8 cellular contexts compared by ENCODE assay signal in genomic region chr10:102117391-102118159, GRCh38. TPM values are rescaled to one million over a fixed set of nuclear protein-coding genes. Genes with fewer than 3 reads are reported as not detected.
DNase-seq lines count a peak whose midpoint lies in the region; ATAC-seq and TF ChIP-seq lines count a peak whose summit lies in the region.

No MANE protein-coding gene starts in this region.

- peak overlapping the region; percentile 97 for H3K27ac Mint-ChIP-seq in GM23338
- peak overlapping the region; percentile 96 for H3K27ac Mint-ChIP-seq in activated CD4-positive, alpha-beta memory T cell treated with anti-CD3 and anti-CD28 coated beads for 36 hours
- H3K27ac Mint-ChIP-seq in effector memory CD8-positive, alpha-beta T cell, result peak overlapping the region; percentile 85 to 93

- H2BK15ac ChIP-seq in mesenchymal stem cell (ENCODE audit: low read depth, poor library complexity, severe bottlenecking), result peak overlapping the region; percentile 93

- H2BK120ac ChIP-seq in mesenchymal stem cell (ENCODE audit: low read depth, low read length), result peak overlapping the region; percentile 40

- H4K20me1 ChIP-seq in GM23338 (replicated peaks; ENCODE audit: insufficient read depth), result peaks cover 13% of the 10 kb centered on the region

- WGBS in mesenchymal stem cell, result 16% methylated on average over 12 of the region's 12 CpGs

- intact Hi-C loops in activated CD4-positive, alpha-beta memory T cell treated with anti-CD3 and anti-CD28 coated beads for 36 hours (cut with micrococcal nuclease), result loop anchor here (1.0 to 2.0 kb wide), 7 partner anchors 15 to 299 kb away; partner anchors contain the start of genes ARMH3, HPS6, NFKB2 and NOLC1

- no peaks in the 10 kb centered on the region; the same call in 1 of the 3 replicates for H3K9me3 Mint-ChIP-seq in GM23338
- H3K9me3 Mint-ChIP-seq in activated CD4-positive, alpha-beta memory T cell treated with anti-CD3 and anti-CD28 coated beads for 36 hours, result no peaks in the 10 kb centered on the region
- H3K9me3 Mint-ChIP-seq in effector memory CD8-positive, alpha-beta T cell, result no peaks in the 10 kb centered on the region

- no peaks in the 10 kb centered on the region for H3K79me1 ChIP-seq in mesenchymal stem cell (replicated peaks; ENCODE audit: low read length, poor library complexity, severe bottlenecking)

- peak overlapping the region; percentile 93 for H3K4me3 Mint-ChIP-seq in GM23338
- peak overlapping the region; percentile 92 for H3K4me3 Mint-ChIP-seq in activated CD4-positive, alpha-beta memory T cell treated with anti-CD3 and anti-CD28 coated beads for 36 hours
- peak overlapping the region; percentile 89 to 91 for H3K4me3 Mint-ChIP-seq in effector memory CD8-positive, alpha-beta T cell

- peaks cover 68% of the 10 kb centered on the region for H3K4me1 Mint-ChIP-seq in GM23338
- H3K4me1 Mint-ChIP-seq in activated CD4-positive, alpha-beta memory T cell treated with anti-CD3 and anti-CD28 coated beads for 36 hours (ENCODE audit: low read depth), result peaks cover 65% of the 10 kb centered on the region
- peaks cover 68 to 69% of the 10 kb centered on the region in 2 donors for H3K4me1 Mint-ChIP-seq in effector memory CD8-positive, alpha-beta T cell (ENCODE audit: low read depth in 2 of 2)

- H3F3A ChIP-seq in GM23338 (replicated peaks; ENCODE audit: low read depth), result peaks cover 17% of the 10 kb centered on the region

- H3K27ac ChIP-seq in GM23338 (ENCODE audit: low read depth), result peak overlapping the region; percentile 95
- peak overlapping the region; percentile 98 for H3K27ac ChIP-seq in mesenchymal stem cell (ENCODE audit: low read length, poor library complexity, severe bottlenecking)

- H3K79me2 ChIP-seq in GM23338 (replicated peaks; ENCODE audit: insufficient read depth), result peaks cover 67% of the 10 kb centered on the region

- no peak for DNase-seq in AG04449 (ENCODE audit: low read depth, low spot score)
- DNase-seq in GM23338 (ENCODE audit: low spot score), result peak; percentile 80
- DNase-seq in NCI-H526 treated with DMSO at 0.1 percent for 48 hours (lab: John Stamatoyannopoulos, UW), result peak; percentile 10
- peak; percentile 81 for DNase-seq in activated CD4-positive, alpha-beta memory T cell treated with anti-CD3 and anti-CD28 coated beads for 36 hours
- DNase-seq in effector memory CD8-positive, alpha-beta T cell, result peak; percentile 45 to 55 (median 46)
- DNase-seq in mesenchymal stem cell, result peak; percentile 88
- DNase-seq in stimulated activated CD8-positive, alpha-beta memory T cell treated with anti-CD3 and anti-CD28 coated beads, Interleukin-12 subunit alpha, Interleukin-12 subunit beta, amount 100 ng/mL, for 24 hours (ENCODE audit: extremely low read depth), result peak; percentile 23
- DNase-seq in LoVo (ENCODE audit: low spot score), result no peak

- TF ChIP-seq CTCF in AG04449 (IDR thresholded peaks at IDR 0.05; ENCODE audit: insufficient read depth, low read length, missing control alignments), result peak; percentile 34
- TF ChIP-seq CTCF in GM23338 (conservative IDR thresholded peaks at IDR 0.05; ENCODE audit: low read depth in 2 of 2), result peak; percentile 34 to 38; a peak in 3 of 4 replicates

- peak; percentile 1 for ATAC-seq in GM23338
- ATAC-seq in effector memory CD8-positive, alpha-beta T cell (replicated peaks), result peak; percentile 39

- H3K36me3 ChIP-seq in GM23338 (ENCODE audit: insufficient read depth) (no peaks in the 10 kb centered on the region), mesenchymal stem cell (ENCODE audit: control insufficient read depth in 1 of 2, insufficient read depth in 2 of 2, low read depth in 1 of 2, low read length in 2 of 2) (no peaks in the 10 kb centered on the region)

- H4K91ac ChIP-seq in mesenchymal stem cell (ENCODE audit: low read length), result peak overlapping the region; percentile 95

- H3K4me3 ChIP-seq in AG04449 (ENCODE audit: low read depth, low read length) (peak overlapping the region; percentile 91), GM23338 (peak overlapping the region; percentile 95), mesenchymal stem cell (ENCODE audit: insufficient read depth in 1 of 2, low read depth in 1 of 2, low read length in 2 of 2) (peak overlapping the region; percentile 39 to 88)

- H3K4ac ChIP-seq in mesenchymal stem cell (ENCODE audit: low read depth in 1 of 2, low read length in 2 of 2), result peak overlapping the region; percentile 68 to 79

- CTCF ChIA-PET in AG04449 (lab: Yijun Ruan, JAX), result interaction anchor here (0.7 to 1.7 kb wide), 9 partner anchors 10 to 282 kb away, joined by 3 to 11 read pairs (median 4); partner anchors contain the start of gene PPRC1
- CTCF ChIA-PET in activated CD4-positive, alpha-beta memory T cell treated with anti-CD3 and anti-CD28 coated beads for 36 hours (lab: Charles Lee), result interaction anchor here (1.0 to 1.8 kb wide), 3 partner anchors 15 to 277 kb away, joined by 3 to 10 read pairs (median 4); partner anchors contain the start of gene PPRC1

- no peaks in the 10 kb centered on the region for H3K9me3 ChIP-seq in mesenchymal stem cell (ENCODE audit: control insufficient read depth, low read length)

- peak overlapping the region; percentile 79 for H4K8ac ChIP-seq in mesenchymal stem cell (ENCODE audit: low read length)

- H3K14ac ChIP-seq in mesenchymal stem cell (ENCODE audit: low read length in 2 of 2), result peak overlapping the region in 1 of 2 experiments; percentile 91

- H2AK5ac ChIP-seq in mesenchymal stem cell (ENCODE audit: low read length, severe bottlenecking), result peak overlapping the region; percentile 86

- peak overlapping the region in 1 of 2 experiments; percentile 81 for H3K23ac ChIP-seq in mesenchymal stem cell (ENCODE audit: low read length in 2 of 2)

- H3K18ac ChIP-seq in mesenchymal stem cell (ENCODE audit: low read depth in 1 of 2, low read length in 2 of 2), result peak overlapping the region; percentile 91 to 99

- POLR2A ChIA-PET in AG04449 (lab: Yijun Ruan, JAX), result no interaction called here
- POLR2A ChIA-PET in activated CD4-positive, alpha-beta memory T cell treated with anti-CD3 and anti-CD28 coated beads for 36 hours (lab: Charles Lee), result interaction anchor here (1.1 to 1.4 kb wide), 2 partner anchors 36 to 299 kb away, joined by 3 read pairs; no protein-coding TSS in a partner anchor

- H3K4me1 ChIP-seq in GM23338 (ENCODE audit: insufficient read depth) (peaks cover 62% of the 10 kb centered on the region), mesenchymal stem cell (ENCODE audit: control insufficient read depth, insufficient read depth, low read depth, low read length) (peaks cover 47% of the 10 kb centered on the region)

- peak overlapping the region; percentile 71 for H2BK5ac ChIP-seq in mesenchymal stem cell (ENCODE audit: low read depth, low read length, poor library complexity, severe bottlenecking)

- no peaks in the 10 kb centered on the region for H3K9me2 ChIP-seq in GM23338 (ENCODE audit: insufficient read depth)

- H3K9ac ChIP-seq in mesenchymal stem cell (ENCODE audit: low read length), result peak overlapping the region; percentile 95

- H3K4me2 ChIP-seq in GM23338 (peak overlapping the region; percentile 80), mesenchymal stem cell (ENCODE audit: low read length, poor library complexity, severe bottlenecking) (peak overlapping the region; percentile 62)

- H2AFZ ChIP-seq in GM23338, result no peak overlapping the region
- H2AFZ ChIP-seq in mesenchymal stem cell (ENCODE audit: low read depth, low read length), result no peak overlapping the region

- H3K27me3 ChIP-seq in GM23338 (ENCODE audit: insufficient read depth), result no peaks in the 10 kb centered on the region
- no peaks in the 10 kb centered on the region for H3K27me3 ChIP-seq in mesenchymal stem cell (ENCODE audit: control insufficient read depth in 1 of 2, insufficient read depth in 1 of 2, low read length in 2 of 2)

- peaks cover 26% of the 10 kb centered on the region for H3K27me3 Mint-ChIP-seq in GM23338 (ENCODE audit: insufficient read depth, low read depth, poor library complexity)
- H3K27me3 Mint-ChIP-seq in activated CD4-positive, alpha-beta memory T cell treated with anti-CD3 and anti-CD28 coated beads for 36 hours, result no peaks in the 10 kb centered on the region
- no peaks in the 10 kb centered on the region for H3K27me3 Mint-ChIP-seq in effector memory CD8-positive, alpha-beta T cell

- peak overlapping the region; percentile 93 to 98 for H2BK12ac ChIP-seq in mesenchymal stem cell (ENCODE audit: low read length in 2 of 2)

- peaks cover 7% of the 10 kb centered on the region; the same call in 1 of the 3 replicates for H3K36me3 Mint-ChIP-seq in GM23338 (ENCODE audit: low read depth)
- H3K36me3 Mint-ChIP-seq in activated CD4-positive, alpha-beta memory T cell treated with anti-CD3 and anti-CD28 coated beads for 36 hours, result peaks cover 3% of the 10 kb centered on the region
- H3K36me3 Mint-ChIP-seq in effector memory CD8-positive, alpha-beta T cell (ENCODE audit: insufficient read depth), result peaks cover 34% of the 10 kb centered on the region

TF ChIP-seq in GM23338, 12 proteins besides CTCF, POLR2A, EP300 and RAD21 (continues in another document):
- TF ChIP-seq ZNF331 (CRISPR knock-in tag; IDR thresholded peaks at IDR 0.05; ENCODE audit: low read depth) (no peak), CREB1 (CRISPR knock-in tag; IDR thresholded peaks at IDR 0.05; ENCODE audit: low read depth) (0 out of 2 replicates have a peak, but pooled peaks have one; percentile 16), EZH2 (IDR thresholded peaks at IDR 0.05; ENCODE audit: low read depth, unreplicated experiment) (no peak)

RNA-seq across cellular contexts. Expression of gene LDB1, which starts 2.6 kb away (rescaled TPM):
- total RNA-seq in GM23338 (2014; rRNA removed; shearing (Covaris generic)), result 52.9 and 69.3 TPM in 2 replicates
- polyA plus RNA-seq in GM23338 (2016; fragmentation: Nextera tagmentation; extraction: Ambion mirVana), result 16.3 and 19.4 TPM in 2 replicates
- 10 to 100 TPM; 48.1 to 48.8 TPM for total RNA-seq in activated CD4-positive, alpha-beta memory T cell treated with anti-CD3 and anti-CD28 coated beads for 36 hours
- 84.4 TPM for polyA plus RNA-seq in mesenchymal stem cell (2013, experiment 1 of 2)
- polyA plus RNA-seq in mesenchymal stem cell (2013, experiment 2 of 2), result 79.9 TPM

RNA-seq across cellular contexts. Expression of gene PPRC1, which starts 15.3 kb away (rescaled TPM):
- total RNA-seq in GM23338 (2014; rRNA removed; shearing (Covaris generic)), result 67.5 and 70.1 TPM in 2 replicates
- polyA plus RNA-seq in GM23338 (2016; fragmentation: Nextera tagmentation; extraction: Ambion mirVana), result 41.1 and 43.2 TPM in 2 replicates
- 10 to 100 TPM; 59.1 to 65.9 TPM for total RNA-seq in activated CD4-positive, alpha-beta memory T cell treated with anti-CD3 and anti-CD28 coated beads for 36 hours
- polyA plus RNA-seq in mesenchymal stem cell (2013, experiment 1 of 2), result 25.0 TPM
- 23.2 TPM for polyA plus RNA-seq in mesenchymal stem cell (2013, experiment 2 of 2)

RNA-seq across cellular contexts. Expression of gene NOLC1, which starts 34.6 kb away (rescaled TPM):
- 145 and 178 TPM in 2 replicates for total RNA-seq in GM23338 (2014; rRNA removed; shearing (Covaris generic))
- polyA plus RNA-seq in GM23338 (2016; fragmentation: Nextera tagmentation; extraction: Ambion mirVana), result 118 and 126 TPM in 2 replicates
- total RNA-seq in activated CD4-positive, alpha-beta memory T cell treated with anti-CD3 and anti-CD28 coated beads for 36 hours, result 100 to 1,000 TPM; 165 to 168 TPM
- 45.7 TPM for polyA plus RNA-seq in mesenchymal stem cell (2013, experiment 1 of 2)
- 46.3 TPM for polyA plus RNA-seq in mesenchymal stem cell (2013, experiment 2 of 2)

RNA-seq across cellular contexts. Expression of gene HPS6, which starts 52.4 kb away (rescaled TPM):
- 20.3 and 28.7 TPM in 2 replicates for total RNA-seq in GM23338 (2014; rRNA removed; shearing (Covaris generic))
- 4.2 and 4.3 TPM in 2 replicates for polyA plus RNA-seq in GM23338 (2016; fragmentation: Nextera tagmentation; extraction: Ambion mirVana)
- total RNA-seq in activated CD4-positive, alpha-beta memory T cell treated with anti-CD3 and anti-CD28 coated beads for 36 hours, result 10 to 100 TPM; 22.3 TPM
- 7.8 TPM for polyA plus RNA-seq in mesenchymal stem cell (2013, experiment 1 of 2)
- polyA plus RNA-seq in mesenchymal stem cell (2013, experiment 2 of 2), result 8.2 TPM

Comparison
In these comparisons a context has a peak if more than half of its experiments do, and no peak if none do; other contexts are left out.
1. DNase-seq: peak in GM23338 (single experiment), NCI-H526 treated with DMSO at 0.1 percent for 48 hours (single experiment), activated CD4-positive, alpha-beta memory T cell treated with anti-CD3 and anti-CD28 coated beads for 36 hours (single experiment), effector memory CD8-positive, alpha-beta T cell (3 of 3), mesenchymal stem cell (single experiment) and stimulated activated CD8-positive, alpha-beta memory T cell treated with anti-CD3 and anti-CD28 coated beads, Interleukin-12 subunit alpha, Interleukin-12 subunit beta, amount 100 ng/mL, for 24 hours (single experiment); none in AG04449 (single experiment) and LoVo (single experiment).
2. Peak in every context shown above with its lines, with median percentiles within 50 percentile points of each other: H3K4me3 ChIP-seq, H3K27ac Mint-ChIP-seq and H3K4me3 Mint-ChIP-seq.